ENCODE assay signal across 1 cellular context in genomic region chr9:27572036-27572435, GRCh38.
TF ChIP-seq lines count a peak whose summit lies in the region.

No MANE protein-coding gene starts in this region.

TF ChIP-seq in A549, 52 proteins besides CTCF, POLR2A, EP300 and RAD21 (continued from another document):
- no peak for TF ChIP-seq GATA3 (IDR thresholded peaks at IDR 0.05; ENCODE audit: borderline replicate concordance)
- no peak for TF ChIP-seq ZNF302 (CRISPR knock-in tag; IDR thresholded peaks at IDR 0.05)
- TF ChIP-seq NR3C1 (IDR thresholded peaks at IDR 0.05), result no peak
- TF ChIP-seq MAFK (IDR thresholded peaks at IDR 0.05; ENCODE audit: partially characterized antibody), result no peak
- no peak for TF ChIP-seq JUN (IDR thresholded peaks at IDR 0.05)
